In the genomic region with DNA sequence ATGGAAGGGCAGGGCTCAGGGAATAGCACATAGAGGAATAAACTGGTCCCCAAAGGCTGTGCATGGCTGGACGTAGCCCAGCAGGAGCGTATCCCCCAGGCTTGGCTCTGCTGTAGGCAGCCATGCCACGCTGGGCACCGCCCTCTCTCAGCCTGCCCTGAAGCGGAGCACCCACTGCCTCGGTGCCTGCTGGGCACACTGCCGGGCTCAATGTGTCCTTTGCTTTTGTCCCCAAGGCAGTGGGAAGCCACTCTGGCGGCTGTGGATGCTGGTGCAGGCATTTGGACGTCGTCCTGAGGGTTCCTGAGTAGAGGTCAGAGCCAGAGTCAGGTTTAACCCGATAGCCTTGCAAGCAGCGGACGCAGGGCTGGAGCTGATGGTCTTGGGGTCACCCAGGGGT, we compare ENCODE assay signal across 2 cellular contexts.
TF ChIP-seq lines count a peak whose summit lies in the region.

No MANE protein-coding gene starts in this region.

TF ChIP-seq in IMR-90, 13 proteins besides CTCF, POLR2A, EP300 and RAD21:
- TF ChIP-seq USF2 (IDR thresholded peaks at IDR 0.05; ENCODE audit: low read depth, low read length) (no peak), CHD1 (IDR thresholded peaks at IDR 0.05; ENCODE audit: low read depth, low read length) (no peak), SMC3 (IDR thresholded peaks at IDR 0.05; ENCODE audit: low read depth, low read length) (no peak), FOS (IDR thresholded peaks at IDR 0.05; ENCODE audit: low read depth, low read length) (no peak), RCOR1 (IDR thresholded peaks at IDR 0.05; ENCODE audit: insufficient replicate concordance, low read length) (no peak), BHLHE40 (IDR thresholded peaks at IDR 0.05; ENCODE audit: low read depth, low read length) (no peak)

TF ChIP-seq in H1, 55 proteins besides CTCF, POLR2A, EP300 and RAD21:
- TF ChIP-seq ATF3 (IDR thresholded peaks at IDR 0.05; ENCODE audit: insufficient read depth, low read depth, low read length) = no peak
- no peak for TF ChIP-seq SUZ12 (IDR thresholded peaks at IDR 0.05; ENCODE audit: low read length)
- TF ChIP-seq TAF1 (IDR thresholded peaks at IDR 0.05; ENCODE audit: low read depth, low read length) = no peak
- TF ChIP-seq EGR1 (IDR thresholded peaks at IDR 0.05; ENCODE audit: borderline replicate concordance, low read depth, low read length) = no peak
- no peak for TF ChIP-seq SIRT6 (IDR thresholded peaks at IDR 0.05; ENCODE audit: low read length)
- no peak for TF ChIP-seq BCL11A (IDR thresholded peaks at IDR 0.05; ENCODE audit: low read depth in 2 of 2, low read length in 2 of 2)
- no peak for TF ChIP-seq BACH1 (IDR thresholded peaks at IDR 0.05; ENCODE audit: low read length)
- no peak for TF ChIP-seq SIN3A (conservative IDR thresholded peaks at IDR 0.05 in 1 of 2, IDR thresholded peaks at IDR 0.05 in 1 of 2; ENCODE audit: low read depth in 1 of 2, low read length in 2 of 2)
- no peak for TF ChIP-seq CHD7 (IDR thresholded peaks at IDR 0.05; ENCODE audit: insufficient replicate concordance, low read length)
